Comparison of ENCODE assay signal across 16 cellular contexts in the genomic region with DNA sequence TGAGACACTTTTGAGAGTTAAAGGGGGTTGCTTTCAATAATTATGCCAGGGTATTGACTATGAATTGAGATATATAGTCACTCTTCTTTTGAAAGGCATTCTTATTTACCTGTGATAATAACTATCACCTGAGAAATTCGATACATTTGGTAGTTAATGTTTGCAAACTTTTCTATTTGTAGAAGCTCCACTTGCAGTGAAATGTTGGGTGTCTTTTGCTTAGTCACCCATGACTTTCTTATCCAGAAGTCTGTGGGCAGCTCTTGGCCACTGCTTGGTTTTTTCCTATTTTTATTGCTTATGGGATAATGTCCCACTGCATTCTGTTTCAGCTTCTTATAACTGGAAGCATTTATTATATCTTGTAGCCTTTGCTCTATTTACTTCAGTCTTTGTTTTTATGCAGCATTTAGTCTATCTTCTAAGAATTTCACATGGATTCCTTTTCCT. TPM values are rescaled to one million over a fixed set of nuclear protein-coding genes. Genes with fewer than 3 reads are reported as not detected.
DNase-seq lines count a peak whose midpoint lies in the region; ATAC-seq and TF ChIP-seq lines count a peak whose summit lies in the region.
"Had no signal": no experiment of that assay in that cellular context is flagged by ENCODE, and none has a peak within 500 bp of the region (broad histone marks: within the 10 kb centered on the region; RNA-seq: fewer than 3 reads in every experiment).

No MANE protein-coding gene starts in this region.

- H3K36me3 Mint-ChIP-seq in nephron progenitor cell (ENCODE audit: low read depth) = peaks cover 5% of the 10 kb centered on the region
- H3K36me3 Mint-ChIP-seq in CD4-positive, alpha-beta memory T cell = peaks cover 2 to 4% of the 10 kb centered on the region in 2 donors

- H3K27ac ChIP-seq in BLaER1 (no peak overlapping the region), body of pancreas (peak overlapping the region in 3 of 4 donors; percentile 9 to 45 (median 38))
- H3K27ac ChIP-seq in CD4-positive, alpha-beta memory T cell (ENCODE audit: low read depth, low read length) = no peak overlapping the region
- H3K27ac ChIP-seq: SJSA1 had no signal

- no peak for TF ChIP-seq CTCF in body of pancreas (IDR thresholded peaks at IDR 0.05)
- no peak for TF ChIP-seq CTCF in nephron progenitor cell (IDR thresholded peaks at IDR 0.05)

- H3K4me3 Mint-ChIP-seq in nephron progenitor cell = peak overlapping the region; percentile 10
- no peak overlapping the region for H3K4me3 Mint-ChIP-seq in CD4-positive, alpha-beta memory T cell
- H3K4me3 Mint-ChIP-seq: naive thymus-derived CD4-positive, alpha-beta T cell had no signal

- H3K9me3 ChIP-seq in BLaER1 = no peaks in the 10 kb centered on the region
- H3K9me3 ChIP-seq in body of pancreas = no peaks in the 10 kb centered on the region
- no peaks in the 10 kb centered on the region for H3K9me3 ChIP-seq in CD4-positive, alpha-beta memory T cell (ENCODE audit: control insufficient read depth in 1 of 2, low read length in 2 of 2)
- H3K9me3 ChIP-seq: SJSA1 had no signal

- no peak overlapping the region for H3K9ac ChIP-seq in BLaER1

- CTCF ChIA-PET in CD4-positive, alpha-beta memory T cell (lab: Charles Lee; ENCODE audit: partially characterized antibody) = no interaction called here

- no peaks in the 10 kb centered on the region for H3K9me3 Mint-ChIP-seq in nephron progenitor cell
- H3K9me3 Mint-ChIP-seq in CD4-positive, alpha-beta memory T cell = no peaks in the 10 kb centered on the region
- H3K9me3 Mint-ChIP-seq: activated T-helper 1 cell treated with anti-CD3 and anti-CD28 coated beads, Interleukin-12 subunit alpha, Interleukin-12 subunit beta, Interleukin-2, Interleukin-4 antibody, amounts not matched to agents 30 ng/mL and 10 ng/mL and 1 ng/mL, durations not matched to agents 14 hours and 24 hours and 36 hours had no signal

- H3K4me1 Mint-ChIP-seq in nephron progenitor cell = peaks cover 44% of the 10 kb centered on the region
- peaks cover 10 to 21% (median 15%) of the 10 kb centered on the region in 4 donors for H3K4me1 Mint-ChIP-seq in CD4-positive, alpha-beta memory T cell

- H3K4me2 ChIP-seq in BLaER1 = peak overlapping the region; percentile 49

- DNase-seq in HT1080 (ENCODE audit: low read depth) (peak; percentile 37), body of pancreas (peak in 1 of 4 donors; percentile 6), nephron progenitor cell (no peak)
- no peak for DNase-seq in CD4-positive, alpha-beta memory T cell
- no peak for DNase-seq in effector CD4-positive, alpha-beta T cell
- no peak for DNase-seq in NK-92 treated with Interleukin-12 subunit alpha and Interleukin-12 subunit beta, amount 100 ng/mL, for 24 hours (lab: John Stamatoyannopoulos, UW)
- DNase-seq: activated CD4-positive, CD25-positive, alpha-beta regulatory T cell treated with anti-CD3 and anti-CD28 coated beads, Interleukin-2, amount 50 U/mL, for 72 hours; central memory CD4-positive, alpha-beta T cell; DMS153; naive thymus-derived CD4-positive, alpha-beta T cell; NCI-H1092 treated with DMSO at 0.1 percent for 48 hours; NCI-H446 treated with DMSO at 0.1 percent for 48 hours had no signal

- intact Hi-C loops in body of pancreas (cut with DNase I) = no loop called here
- intact Hi-C loops in CD4-positive, alpha-beta memory T cell (cut with micrococcal nuclease) = no loop called here

- peaks cover 45% of the 10 kb centered on the region for H4K20me1 ChIP-seq in BLaER1

- H3K4me3 ChIP-seq in BLaER1 (no peak overlapping the region), body of pancreas (no peak overlapping the region)
- no peak overlapping the region for H3K4me3 ChIP-seq in CD4-positive, alpha-beta memory T cell (ENCODE audit: low read length in 2 of 2)
- H3K4me3 ChIP-seq: SJSA1 had no signal

- no peak for TF ChIP-seq POLR2A in body of pancreas (IDR thresholded peaks at IDR 0.05)

- ATAC-seq in body of pancreas (no peak), GM18907 (IDR thresholded peaks at IDR 0.05; ENCODE audit: unreplicated experiment) (no peak)
- ATAC-seq: naive thymus-derived CD4-positive, alpha-beta T cell had no signal

- peaks cover 3% of the 10 kb centered on the region for H3K27me3 Mint-ChIP-seq in nephron progenitor cell (ENCODE audit: low read depth, poor library complexity)
- no peaks in the 10 kb centered on the region for H3K27me3 Mint-ChIP-seq in CD4-positive, alpha-beta memory T cell

- peaks cover 11% of the 10 kb centered on the region; the same call in 1 of the 2 replicates for H3K36me3 ChIP-seq in BLaER1
- no peaks in the 10 kb centered on the region for H3K36me3 ChIP-seq in body of pancreas (replicated peaks in 1 of 2; ENCODE audit: insufficient read depth in 1 of 2, low read depth in 2 of 2)
- no peaks in the 10 kb centered on the region for H3K36me3 ChIP-seq in CD4-positive, alpha-beta memory T cell (ENCODE audit: insufficient read depth, low read length)

- H3K27me3 ChIP-seq in BLaER1 (no peaks in the 10 kb centered on the region), body of pancreas (no peaks in the 10 kb centered on the region)
- H3K27me3 ChIP-seq in CD4-positive, alpha-beta memory T cell (ENCODE audit: insufficient read depth, low read length) = no peaks in the 10 kb centered on the region

- 12 to 21% methylated on average over 1 of the region's 1 CpG for WGBS in body of pancreas, 2 donors

- no peak overlapping the region for H3K27ac Mint-ChIP-seq in nephron progenitor cell
- no peak overlapping the region for H3K27ac Mint-ChIP-seq in CD4-positive, alpha-beta memory T cell
- H3K27ac Mint-ChIP-seq: activated T-helper 1 cell treated with anti-CD3 and anti-CD28 coated beads, Interleukin-12 subunit alpha, Interleukin-12 subunit beta, Interleukin-2, Interleukin-4 antibody, amounts not matched to agents 30 ng/mL and 10 ng/mL and 1 ng/mL, durations not matched to agents 14 hours and 24 hours and 36 hours; naive thymus-derived CD4-positive, alpha-beta T cell had no signal

- POLR2A ChIA-PET in CD4-positive, alpha-beta memory T cell (lab: Charles Lee; ENCODE audit: partially characterized antibody) = no interaction called here

- H3K4me1 ChIP-seq in BLaER1 = peaks cover 38% of the 10 kb centered on the region
- H3K4me1 ChIP-seq in body of pancreas = peaks cover 53% of the 10 kb centered on the region
- peaks cover 13% of the 10 kb centered on the region for H3K4me1 ChIP-seq in CD4-positive, alpha-beta memory T cell (ENCODE audit: insufficient read depth, low read length)

RNA-seq across cellular contexts. Expression of a gene that starts 3.9 kb away (rescaled TPM):
- 20.2 and 26.7 TPM in 2 replicates for total RNA-seq in HT1080 (2014; rRNA removed; shearing (Covaris generic))
- 27.0 and 28.8 TPM in 2 replicates for polyA plus RNA-seq in HT1080 (2015; cell fraction: cytosol; rRNA removed)
- polyA plus RNA-seq in HT1080 (2015; cell fraction: nucleus; rRNA removed) = 21.1 and 21.6 TPM in 2 replicates
- 1 to 10 TPM; 6.2 to 6.3 TPM for total RNA-seq in body of pancreas
- 1 to 10 TPM; 2.9 to 3.4 TPM for total RNA-seq in CD4-positive, alpha-beta memory T cell
- 1 to 10 TPM; 2.1 to 4.3 TPM for polyA plus RNA-seq in CD4-positive, alpha-beta memory T cell

Comparison
In these comparisons a context has a peak if more than half of its experiments do, and no peak if none do; other contexts are left out.
1. H3K27ac ChIP-seq: peak in body of pancreas (3 of 4); none in BLaER1 (single experiment) and CD4-positive, alpha-beta memory T cell (single experiment).